In genomic region chr14:70004791-70005190, GRCh38 we compare ENCODE assay signal across 26 cellular contexts.
DNase-seq lines count a peak whose midpoint lies in the region; ATAC-seq, FAIRE-seq and TF ChIP-seq lines count a peak whose summit lies in the region.
"Had no signal": no experiment of that assay in that cellular context is flagged by ENCODE, and none has a peak within 500 bp of the region (broad histone marks: within the 10 kb centered on the region; RNA-seq: fewer than 3 reads in every experiment).

No MANE protein-coding gene starts in this region.

- ATAC-seq in HepG2 (peak; percentile 7; the same call in 2 of the 3 replicates), right lobe of liver (no peak), left colon (peak; percentile 38)
- ATAC-seq in stimulated activated effector memory CD8-positive, alpha-beta T cell treated with anti-CD3 and anti-CD28 coated beads, Interleukin-12 subunit alpha, Interleukin-12 subunit beta, amount 100 ng/mL, for 72 hours, result peak; percentile 12
- ATAC-seq: Panc1 had no signal

- H3K9me3 ChIP-seq in HepG2 (ENCODE audit: low read length) (no peaks in the 10 kb centered on the region), right lobe of liver (no peaks in the 10 kb centered on the region), WERI-Rb-1 (ENCODE audit: severe bottlenecking) (no peaks in the 10 kb centered on the region)
- H3K9me3 ChIP-seq: HAP-1 had no signal

- 61% methylated on average over 2 of the region's 2 CpGs for WGBS in HepG2 (ENCODE audit: low lambda C conversion rate)
- WGBS in right lobe of liver (ENCODE audit: insufficient coverage, low coverage, low lambda C conversion rate, missing lambda C conversion rate), result 80% methylated on average over 2 of the region's 2 CpGs

- no peak overlapping the region for H3K27ac Mint-ChIP-seq in stimulated activated effector memory CD8-positive, alpha-beta T cell treated with anti-CD3 and anti-CD28 coated beads, Interleukin-12 subunit alpha, Interleukin-12 subunit beta, amount 100 ng/mL, for 72 hours
- H3K27ac Mint-ChIP-seq: B cell; CD8-positive, alpha-beta memory T cell; IgD-negative memory B cell had no signal

- peak overlapping the region; percentile 62 for H3K27ac ChIP-seq in HepG2 (ENCODE audit: extremely low read length, insufficient read depth, low read length)
- H3K27ac ChIP-seq in right lobe of liver, result peak overlapping the region in 1 of 3 donors; percentile 74
- H3K27ac ChIP-seq in WERI-Rb-1, result peak overlapping the region; percentile 67
- H3K27ac ChIP-seq: C4-2B, KMS-11, SK-N-MC had no signal

- H3K27me3 ChIP-seq in HepG2 (ENCODE audit: control insufficient read depth in 1 of 2, insufficient read depth in 2 of 2, low read length in 2 of 2) (no peaks in the 10 kb centered on the region), right lobe of liver (no peaks in the 10 kb centered on the region), WERI-Rb-1 (ENCODE audit: insufficient read depth, low read depth, severe bottlenecking) (no peaks in the 10 kb centered on the region)

- DNase-seq in HepG2 (ENCODE audit: low spot score) (no peak), right lobe of liver (no peak), WERI-Rb-1 (no peak), left colon (no peak), NCI-H2171 treated with DMSO at 0.1 percent for 48 hours (lab: John Stamatoyannopoulos, UW) (no peak), HEK293T (ENCODE audit: extremely low spot score) (no peak)
- no peak for DNase-seq in stimulated activated effector memory CD8-positive, alpha-beta T cell treated with anti-CD3 and anti-CD28 coated beads, Interleukin-12 subunit alpha, Interleukin-12 subunit beta, amount 100 ng/mL, for 72 hours (ENCODE audit: low spot score in 2 of 2)
- DNase-seq in stimulated activated naive CD4-positive, alpha-beta T cell (lab: John Stamatoyannopoulos, UW), result no peak
- DNase-seq: CD8-positive, alpha-beta memory T cell; DMS79 treated with DMSO at 0.1 percent for 48 hours; GF-D8; GOT3; NCI-H1092; NCI-H1417 treated with DMSO at 0.1 percent for 48 hours; NCI-H1694 treated with DMSO at 0.1 percent for 48 hours; NCI-H2081; NCI-H774; SHP77 treated with DMSO at 0.1 percent for 48 hours had no signal

- TF ChIP-seq CTCF in HepG2 (CRISPR knock-in tag; IDR thresholded peaks at IDR 0.05), result no peak
- no peak for TF ChIP-seq CTCF in right lobe of liver (IDR thresholded peaks at IDR 0.05)
- no peak for TF ChIP-seq CTCF in WERI-Rb-1 (IDR thresholded peaks at IDR 0.05; ENCODE audit: low read depth, low read length)

- no peaks in the 10 kb centered on the region for H3K36me3 Mint-ChIP-seq in stimulated activated effector memory CD8-positive, alpha-beta T cell treated with anti-CD3 and anti-CD28 coated beads, Interleukin-12 subunit alpha, Interleukin-12 subunit beta, amount 100 ng/mL, for 72 hours
- H3K36me3 Mint-ChIP-seq: CD8-positive, alpha-beta memory T cell; IgD-negative memory B cell had no signal

- peak; percentile 51 for FAIRE-seq in HepG2 (lab: Jason Lieb, UNC)
- FAIRE-seq: GM12891 had no signal

- TF ChIP-seq RAD21 in HepG2 (CRISPR knock-in tag; IDR thresholded peaks at IDR 0.05), result no peak

- H3K4me2 ChIP-seq in HepG2 (ENCODE audit: low read depth, low read length), result peak overlapping the region; percentile 57
- H3K4me2 ChIP-seq: KMS-11 had no signal

- peaks cover 77% of the 10 kb centered on the region for H3K4me1 ChIP-seq in HepG2 (ENCODE audit: insufficient read depth, low read length)
- peaks cover 0 to 37% (median 14%) of the 10 kb centered on the region in 4 donors for H3K4me1 ChIP-seq in right lobe of liver
- H3K4me1 ChIP-seq: HAP-1 had no signal

- H3K4me3 ChIP-seq in HepG2 (replicated peaks in 1 of 3; ENCODE audit: insufficient read depth in 1 of 3, low read depth in 2 of 3, low read length in 3 of 3) (no peak overlapping the region; a peak in 1 of 6 replicates), right lobe of liver (no peak overlapping the region), WERI-Rb-1 (ENCODE audit: low read depth, low read length) (no peak overlapping the region)
- H3K4me3 ChIP-seq: HAP-1, SK-N-MC had no signal

- TF ChIP-seq POLR2A in HepG2 (IDR thresholded peaks at IDR 0.05; ENCODE audit: insufficient read depth in 1 of 2, low read depth in 2 of 2, low read length in 2 of 2) (no peak), right lobe of liver (IDR thresholded peaks at IDR 0.05) (no peak)

- POLR2A ChIA-PET in HepG2 (lab: Yijun Ruan, JAX) (interaction anchor here (0.6 to 1.8 kb wide), 4 partner anchors 8 to 154 kb away, joined by 4 to 9 read pairs (median 8); partner anchors contain the start of gene SMOC1), HEK293T (lab: Yijun Ruan, JAX) (interaction anchor here (1.0 kb wide), 1 partner anchor 124 kb away, joined by 3 read pairs; no protein-coding TSS in a partner anchor)

- H3K4me3 Mint-ChIP-seq in stimulated activated effector memory CD8-positive, alpha-beta T cell treated with anti-CD3 and anti-CD28 coated beads, Interleukin-12 subunit alpha, Interleukin-12 subunit beta, amount 100 ng/mL, for 72 hours, result no peak overlapping the region
- H3K4me3 Mint-ChIP-seq: B cell; CD8-positive, alpha-beta memory T cell; IgD-negative memory B cell had no signal

- TF ChIP-seq EP300 in HepG2 (IDR thresholded peaks at IDR 0.05; ENCODE audit: low read depth in 2 of 2, low read length in 2 of 2), result no peak
- TF ChIP-seq EP300 in HepG2 (CRISPR knock-in tag; IDR thresholded peaks at IDR 0.05; ENCODE audit: borderline replicate concordance), result no peak

- H3K4me1 Mint-ChIP-seq in stimulated activated effector memory CD8-positive, alpha-beta T cell treated with anti-CD3 and anti-CD28 coated beads, Interleukin-12 subunit alpha, Interleukin-12 subunit beta, amount 100 ng/mL, for 72 hours, result no peaks in the 10 kb centered on the region
- H3K4me1 Mint-ChIP-seq: CD8-positive, alpha-beta memory T cell had no signal

- no peaks in the 10 kb centered on the region for H3K9me3 Mint-ChIP-seq in stimulated activated effector memory CD8-positive, alpha-beta T cell treated with anti-CD3 and anti-CD28 coated beads, Interleukin-12 subunit alpha, Interleukin-12 subunit beta, amount 100 ng/mL, for 72 hours
- H3K9me3 Mint-ChIP-seq: CD8-positive, alpha-beta memory T cell; IgD-negative memory B cell had no signal

- in situ Hi-C loops in HepG2 (cut with HindIII; ENCODE audit: extremely low pct_ligation_motif_present, low pct_unique_long_range_greater_than_20kb), result loop anchor here (25.0 kb wide), 1 partner anchor 417 kb away; no protein-coding TSS in a partner anchor

- CTCF ChIA-PET in HepG2 (lab: Yijun Ruan, JAX; ENCODE audit: low intra/inter-chr PET ratio, low total read pairs) (no interaction called here), HEK293T (lab: Yijun Ruan, JAX) (no interaction called here)

- BruUV-seq in HepG2 (replicated peaks; lab: Mats Ljungman, UMichigan), result no TSS peak

- peaks cover 0 to under 1% of the 10 kb centered on the region in 2 experiments; a peak in 2 of 5 replicates for H3K36me3 ChIP-seq in HepG2 (replicated peaks in 1 of 2; ENCODE audit: control insufficient read depth in 1 of 2, insufficient read depth in 2 of 2, low read length in 2 of 2)
- no peaks in the 10 kb centered on the region for H3K36me3 ChIP-seq in right lobe of liver
- H3K36me3 ChIP-seq in WERI-Rb-1, result no peaks in the 10 kb centered on the region
- H3K36me3 ChIP-seq: HAP-1 had no signal

- H3K9ac ChIP-seq in HepG2 (ENCODE audit: insufficient read depth, low read depth, low read length), result peak overlapping the region; percentile 3; the same call in 1 of the 2 replicates
- H3K9ac ChIP-seq: KMS-11 had no signal

- no peaks in the 10 kb centered on the region for H3K79me2 ChIP-seq in HepG2 (ENCODE audit: insufficient read depth, low read length)

- H2AFZ ChIP-seq in HepG2 (ENCODE audit: low read length), result no peak overlapping the region

- intact Hi-C loops in HepG2 (cut with micrococcal nuclease; ENCODE audit: unreplicated experiment) (loop anchor here (5.0 kb wide), 1 partner anchor 62 kb away; no protein-coding TSS in a partner anchor), right lobe of liver (cut with DNase I) (no loop called here), left colon (cut with DNase I, micrococcal nuclease) (no loop called here)

- no peaks in the 10 kb centered on the region for H4K20me1 ChIP-seq in HepG2 (ENCODE audit: insufficient read depth, low read length)

TF ChIP-seq in HepG2, 621 proteins besides CTCF, POLR2A, EP300 and RAD21 (continues in another document):
- 0 out of 2 replicates have a peak, but pooled peaks have one; percentile 34 for TF ChIP-seq ZNF589 (CRISPR knock-in tag; conservative IDR thresholded peaks at IDR 0.05)
- TF ChIP-seq, protein P1, sequence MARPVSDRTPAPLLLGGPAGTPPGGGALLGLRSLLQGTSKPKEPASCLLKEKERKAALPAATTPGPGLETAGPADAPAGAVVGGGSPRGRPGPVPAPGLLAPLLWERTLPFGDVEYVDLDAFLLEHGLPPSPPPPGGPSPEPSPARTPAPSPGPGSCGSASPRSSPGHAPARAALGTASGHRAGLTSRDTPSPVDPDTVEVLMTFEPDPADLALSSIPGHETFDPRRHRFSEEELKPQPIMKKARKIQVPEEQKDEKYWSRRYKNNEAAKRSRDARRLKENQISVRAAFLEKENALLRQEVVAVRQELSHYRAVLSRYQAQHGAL (CRISPR knock-in tag; IDR thresholded peaks at IDR 0.05; ENCODE audit: not compliant biosample characterization), result no peak
- no peak for TF ChIP-seq ATF4 (CRISPR knock-in tag; IDR thresholded peaks at IDR 0.05)

TF ChIP-seq in HEK293T, 16 proteins besides CTCF, POLR2A, EP300 and RAD21:
- TF ChIP-seq NFRKB (IDR thresholded peaks at IDR 0.05), result no peak
- no peak for TF ChIP-seq BHLHE40 (IDR thresholded peaks at IDR 0.05; ENCODE audit: borderline replicate concordance)
- no peak for TF ChIP-seq FOXM1 (IDR thresholded peaks at IDR 0.05; ENCODE audit: borderline replicate concordance)
- no peak for TF ChIP-seq FOXK2 (IDR thresholded peaks at IDR 0.05)

Comparison
In these comparisons a context has a peak if more than half of its experiments do, and no peak if none do; other contexts are left out.
1. ATAC-seq: peak in HepG2 (single experiment), left colon (single experiment) and stimulated activated effector memory CD8-positive, alpha-beta T cell treated with anti-CD3 and anti-CD28 coated beads, Interleukin-12 subunit alpha, Interleukin-12 subunit beta, amount 100 ng/mL, for 72 hours (single experiment); none in right lobe of liver (0 of 4).